1 cellular context compared by ENCODE assay signal in genomic region chr12:56990648-56991318, GRCh38.
TF ChIP-seq lines count a peak whose summit lies in the region.

No MANE protein-coding gene starts in this region.

TF ChIP-seq in K562, 482 proteins besides CTCF, POLR2A, EP300 and RAD21 (continues in another document):
- TF ChIP-seq MAX (CRISPR knock-in tag; IDR thresholded peaks at IDR 0.05), result peak; percentile 49
- TF ChIP-seq TRIM25 (IDR thresholded peaks at IDR 0.05; ENCODE audit: borderline replicate concordance), result 0 out of 2 replicates have a peak, but pooled peaks have one; percentile 12
- peak; percentile 98 for TF ChIP-seq BCOR (IDR thresholded peaks at IDR 0.05)
- no peak for TF ChIP-seq YY1 (IDR thresholded peaks at IDR 0.05; ENCODE audit: borderline replicate concordance in 1 of 3, control insufficient read depth in 1 of 3, extremely low read depth in 1 of 3, insufficient read depth in 3 of 3, insufficient read length in 1 of 3, insufficient replicate concordance in 2 of 3, low read depth in 1 of 3, low read length in 2 of 3)
- TF ChIP-seq PTBP1 (IDR thresholded peaks at IDR 0.05; ENCODE audit: low read depth, low read length), result 0 out of 2 replicates have a peak, but pooled peaks have one; percentile 53
- TF ChIP-seq ZFP36 (IDR thresholded peaks at IDR 0.05; ENCODE audit: low read depth, low read length, partially characterized antibody), result peak; percentile 93
- peak in 1 of 2 experiments; percentile 11 for TF ChIP-seq E2F6 (IDR thresholded peaks at IDR 0.05; ENCODE audit: borderline replicate concordance in 1 of 2, extremely low read depth in 1 of 2, insufficient read depth in 1 of 2, insufficient read length in 1 of 2, low read depth in 1 of 2, low read length in 1 of 2, poor library complexity in 1 of 2, severe bottlenecking in 1 of 2)
- 0 out of 2 replicates have a peak, but pooled peaks have one; percentile 54 for TF ChIP-seq HDGF (IDR thresholded peaks at IDR 0.05)
- TF ChIP-seq RBM25 (IDR thresholded peaks at IDR 0.05; ENCODE audit: low read depth, low read length, severe bottlenecking), result peak; percentile 90
- TF ChIP-seq HMGN3 (IDR thresholded peaks at IDR 0.05; ENCODE audit: borderline replicate concordance, extremely low read depth, insufficient read length, low read depth, low read length), result peak; percentile 28
- peak; percentile 52; the same call in 1 of the 2 replicates for TF ChIP-seq USF1 (CRISPR knock-in tag; IDR thresholded peaks at IDR 0.05)
- peak in 1 of 2 experiments; percentile 45 for TF ChIP-seq AFF1 (IDR thresholded peaks at IDR 0.05; ENCODE audit: low read depth in 1 of 2, partially characterized antibody in 2 of 2)
- no peak for TF ChIP-seq SPI1 (IDR thresholded peaks at IDR 0.05; ENCODE audit: borderline replicate concordance, low read depth, low read length)
- TF ChIP-seq ZNF253 (CRISPR knock-in tag; conservative IDR thresholded peaks at IDR 0.05), result no peak
- no peak for TF ChIP-seq CBX5 (IDR thresholded peaks at IDR 0.05; ENCODE audit: borderline replicate concordance, low read depth)
- TF ChIP-seq HDAC2 (IDR thresholded peaks at IDR 0.05), result peak; percentile 73; the same call in 1 of the 2 replicates
- TF ChIP-seq BRD9 (IDR thresholded peaks at IDR 0.05; ENCODE audit: low read depth, partially characterized antibody), result peak; percentile 88
- TF ChIP-seq KDM1A (IDR thresholded peaks at IDR 0.05), result peak; percentile 81 to 92
- peak; percentile 2 for TF ChIP-seq MEIS2 (IDR thresholded peaks at IDR 0.05; ENCODE audit: partially characterized antibody)
- TF ChIP-seq EP400 (IDR thresholded peaks at IDR 0.05), result peak; percentile 6; the same call in 1 of the 2 replicates
- TF ChIP-seq CXXC5 (CRISPR knock-in tag; IDR thresholded peaks at IDR 0.05), result no peak
- TF ChIP-seq TEAD2 (tag; IDR thresholded peaks at IDR 0.05), result no peak
- TF ChIP-seq GTF2B (IDR thresholded peaks at IDR 0.05; ENCODE audit: extremely low read depth, insufficient read length), result no peak
- peak; percentile 46; the same call in 1 of the 2 replicates for TF ChIP-seq CC2D1A (IDR thresholded peaks at IDR 0.05)
- no peak for TF ChIP-seq SRSF3 (IDR thresholded peaks at IDR 0.05; ENCODE audit: insufficient read depth, low read length)
- no peak for TF ChIP-seq CBFA2T2 (conservative IDR thresholded peaks at IDR 0.05)
- TF ChIP-seq CHD4 (IDR thresholded peaks at IDR 0.05; ENCODE audit: insufficient read depth, insufficient replicate concordance, low read depth, low read length, poor library complexity, severe bottlenecking), result peak; percentile 26
- peak; percentile 75 for TF ChIP-seq MGA (IDR thresholded peaks at IDR 0.05)
- TF ChIP-seq TAF9B (IDR thresholded peaks at IDR 0.05; ENCODE audit: partially characterized antibody), result no peak
- TF ChIP-seq ZNF197 (CRISPR knock-in tag; IDR thresholded peaks at IDR 0.05; ENCODE audit: low read depth), result 0 out of 2 replicates have a peak, but pooled peaks have one; percentile 27
- TF ChIP-seq ZBTB2 (IDR thresholded peaks at IDR 0.05), result peak; percentile 11; the same call in 1 of the 2 replicates
- peak; percentile 48; the same call in 1 of the 2 replicates for TF ChIP-seq MYC (IDR thresholded peaks at IDR 0.05; ENCODE audit: low read depth, low read length)
- TF ChIP-seq MYC (CRISPR knock-in tag; IDR thresholded peaks at IDR 0.05; ENCODE audit: borderline replicate concordance, low read depth), result no peak
- TF ChIP-seq RCOR1 (IDR thresholded peaks at IDR 0.05; ENCODE audit: borderline replicate concordance in 1 of 2, low read depth in 2 of 2, low read length in 2 of 2), result 0 out of 4 replicates have a peak, but pooled peaks of 1 of the 2 experiments have one; percentile 32
- peak; percentile 90 for TF ChIP-seq ADNP (tag; IDR thresholded peaks at IDR 0.05)
- TF ChIP-seq ETV6 (IDR thresholded peaks at IDR 0.05; ENCODE audit: borderline replicate concordance in 1 of 2, low read depth in 2 of 2, low read length in 1 of 2), result no peak
- TF ChIP-seq ETV6 (CRISPR knock-in tag; IDR thresholded peaks at IDR 0.05; ENCODE audit: borderline replicate concordance), result no peak
